Comparison of ENCODE assay signal across 35 cellular contexts in genomic region chr13:28837111-28837510, GRCh38. TPM values are rescaled to one million over a fixed set of nuclear protein-coding genes. Genes with fewer than 3 reads are reported as not detected.
"Had no signal": no experiment of that assay in that cellular context is flagged by ENCODE, and none has a peak within 500 bp of the region (broad histone marks: within the 10 kb centered on the region; RNA-seq: fewer than 3 reads in every experiment).

No MANE protein-coding gene starts in this region.

- H3K4me1 Mint-ChIP-seq: activated B cell treated with CpG ODN at 0.5 μM for 24 hours; activated naive CD8-positive, alpha-beta T cell treated with anti-CD3 and anti-CD28 coated beads for 36 hours; activated T-helper 17 cell treated with anti-CD3 and anti-CD28 coated beads, Interleukin-2, amount 50 U/mL, for 72 hours had no signal

- H3K36me3 Mint-ChIP-seq: activated CD4-positive, alpha-beta memory T cell treated with anti-CD3 and anti-CD28 coated beads for 36 hours; activated naive CD4-positive, alpha-beta T cell treated with anti-CD3 and anti-CD28 coated beads, Interleukin-2, amount 50 U/mL, for 72 hours; activated naive CD8-positive, alpha-beta T cell treated with anti-CD3 and anti-CD28 coated beads for 36 hours had no signal

- H3K27me3 ChIP-seq: adrenal gland, body of pancreas, brain microvascular endothelial cell, breast epithelium had no signal

- H3K27ac Mint-ChIP-seq: activated B cell treated with CpG ODN at 0.5 μM for 24 hours; activated CD4-positive, alpha-beta memory T cell treated with anti-CD3 and anti-CD28 coated beads for 36 hours; activated CD8-positive, alpha-beta T cell treated with anti-CD3 and anti-CD28 coated beads for 36 hours; activated naive CD4-positive, alpha-beta T cell treated with anti-CD3 and anti-CD28 coated beads for 36 hours; activated naive CD4-positive, alpha-beta T cell treated with anti-CD3 and anti-CD28 coated beads, Interleukin-2, amount 50 U/mL, for 72 hours; activated naive CD8-positive, alpha-beta T cell treated with anti-CD3 and anti-CD28 coated beads for 36 hours; activated T-cell treated with anti-CD3 and anti-CD28 coated beads, Interleukin-2, amount 50 U/mL, for 72 hours; activated T-helper 1 cell treated with anti-CD3 and anti-CD28 coated beads, Interleukin-12 subunit alpha, Interleukin-12 subunit beta, Interleukin-2, Interleukin-4 antibody, amounts not matched to agents 30 ng/mL and 10 ng/mL and 1 ng/mL, durations not matched to agents 14 hours and 24 hours and 36 hours; activated T-helper 17 cell treated with anti-CD3 and anti-CD28 coated beads, Interleukin-2, amount 50 U/mL, for 72 hours; T-helper 1 cell treated with Interleukin-12 subunit alpha and Interleukin-12 subunit beta and Interleukin-4 antibody, amounts not matched to agents 30 μg/mL and 1 μg/mL, for 36 hours; T-helper 2 cell treated with Interferon-gamma antibody and Interleukin-4, amounts not matched to agents 5 μg/mL and 100 μg/mL, for 36 hours had no signal

- H3K4me3 ChIP-seq: adrenal gland, body of pancreas, breast epithelium had no signal

- H3K9me3 ChIP-seq: adrenal gland, body of pancreas had no signal

- H3K4me3 Mint-ChIP-seq: activated B cell treated with CpG ODN at 0.5 μM for 24 hours; activated CD4-positive, alpha-beta memory T cell treated with anti-CD3 and anti-CD28 coated beads for 36 hours; activated CD8-positive, alpha-beta T cell treated with anti-CD3 and anti-CD28 coated beads for 36 hours; activated naive CD4-positive, alpha-beta T cell treated with anti-CD3 and anti-CD28 coated beads for 36 hours; activated naive CD8-positive, alpha-beta T cell treated with anti-CD3 and anti-CD28 coated beads for 36 hours; activated T-cell treated with anti-CD3 and anti-CD28 coated beads, Interleukin-2, amount 50 U/mL, for 4 hours; activated T-cell treated with anti-CD3 and anti-CD28 coated beads, Interleukin-2, amount 50 U/mL, for 72 hours; activated T-helper 1 cell treated with anti-CD3 and anti-CD28 coated beads, Interleukin-12 subunit alpha, Interleukin-12 subunit beta, Interleukin-2, Interleukin-4 antibody, amounts not matched to agents 30 ng/mL and 10 ng/mL and 1 ng/mL, durations not matched to agents 14 hours and 24 hours and 36 hours; activated T-helper 17 cell treated with anti-CD3 and anti-CD28 coated beads, Interleukin-2, amount 50 U/mL, for 72 hours; T-helper 1 cell treated with Interleukin-12 subunit alpha and Interleukin-12 subunit beta and Interleukin-4 antibody, amounts not matched to agents 30 μg/mL and 1 μg/mL, for 36 hours; T-helper 2 cell treated with Interferon-gamma antibody and Interleukin-4, amounts not matched to agents 5 μg/mL and 100 μg/mL, for 36 hours had no signal

- H3K4me1 ChIP-seq: adrenal gland, body of pancreas, breast epithelium had no signal

- H3K36me3 ChIP-seq: adrenal gland, brain microvascular endothelial cell, breast epithelium had no signal

- H3K27ac ChIP-seq: adrenal gland, body of pancreas, brain microvascular endothelial cell, breast epithelium, VCaP had no signal

- DNase-seq: activated B cell treated with CpG ODN at 0.5 μM for 24 hours; activated CD4-positive, alpha-beta memory T cell treated with anti-CD3 and anti-CD28 coated beads for 36 hours; activated CD4-positive, alpha-beta T cell treated with anti-CD3 and anti-CD28 coated beads for 48 hours; activated CD4-positive, alpha-beta T cell treated with anti-CD3 and anti-CD28 coated beads, Interleukin-2, amount 50 U/mL, for 1 hour; activated CD4-positive, alpha-beta T cell treated with anti-CD3 and anti-CD28 coated beads, Interleukin-2, amount 50 U/mL, for 4 hours; activated CD4-positive, CD25-positive, alpha-beta regulatory T cell treated with anti-CD3 and anti-CD28 coated beads, Interleukin-2, amount 50 U/mL, for 72 hours; activated CD8-positive, alpha-beta memory T cell treated with anti-CD3 and anti-CD28 coated beads, Interleukin-2, amount 50 U/mL, for 4 hours; activated CD8-positive, alpha-beta T cell treated with anti-CD3 and anti-CD28 coated beads for 36 hours; activated effector memory CD4-positive, alpha-beta T cell treated with anti-CD3 and anti-CD28 coated beads, Interleukin-2, amount 50 U/mL, for 16 hours; activated gamma-delta T cell treated with Interleukin-2 at 50 U/mL for 16 hours; activated naive CD4-positive, alpha-beta T cell; activated naive CD4-positive, alpha-beta T cell treated with anti-CD3 and anti-CD28 coated beads for 36 hours; activated naive CD4-positive, alpha-beta T cell treated with anti-CD3 and anti-CD28 coated beads, Interleukin-2, amount 50 U/mL, for 16 hours; activated naive CD8-positive, alpha-beta T cell treated with anti-CD3 and anti-CD28 coated beads for 36 hours; activated T-cell treated with anti-CD3 and anti-CD28 coated beads for 4 hours; activated T-cell treated with anti-CD3 and anti-CD28 coated beads, Interleukin-2, amount 50 U/mL, for 1 hour; activated T-cell treated with anti-CD3 and anti-CD28 coated beads, Interleukin-2, amount 50 U/mL, for 4 hours; activated T-cell treated with anti-CD3 and anti-CD28 coated beads, Interleukin-2, amount 50 U/mL, for 72 hours; adrenal gland; amniotic stem cell; aorta; body of pancreas; brain microvascular endothelial cell; central memory CD4-positive, alpha-beta T cell; T-helper 1 cell; T-helper 2 cell; T-helper 9 cell had no signal

- H3K9me3 Mint-ChIP-seq: activated B cell treated with CpG ODN at 0.5 μM for 24 hours; activated CD4-positive, alpha-beta memory T cell treated with anti-CD3 and anti-CD28 coated beads for 36 hours; activated CD8-positive, alpha-beta T cell treated with anti-CD3 and anti-CD28 coated beads for 36 hours; activated naive CD4-positive, alpha-beta T cell treated with anti-CD3 and anti-CD28 coated beads for 36 hours; activated naive CD4-positive, alpha-beta T cell treated with anti-CD3 and anti-CD28 coated beads, Interleukin-2, amount 50 U/mL, for 72 hours; activated naive CD8-positive, alpha-beta T cell treated with anti-CD3 and anti-CD28 coated beads for 36 hours; activated T-cell treated with anti-CD3 and anti-CD28 coated beads, Interleukin-2, amount 50 U/mL, for 4 hours; activated T-cell treated with anti-CD3 and anti-CD28 coated beads, Interleukin-2, amount 50 U/mL, for 72 hours; activated T-helper 1 cell treated with anti-CD3 and anti-CD28 coated beads, Interleukin-12 subunit alpha, Interleukin-12 subunit beta, Interleukin-2, Interleukin-4 antibody, amounts not matched to agents 30 ng/mL and 10 ng/mL and 1 ng/mL, durations not matched to agents 14 hours and 24 hours and 36 hours; activated T-helper 17 cell treated with anti-CD3 and anti-CD28 coated beads, Interleukin-2, amount 50 U/mL, for 72 hours; T-helper 1 cell treated with Interleukin-12 subunit alpha and Interleukin-12 subunit beta and Interleukin-4 antibody, amounts not matched to agents 30 μg/mL and 1 μg/mL, for 36 hours; T-helper 2 cell treated with Interferon-gamma antibody and Interleukin-4, amounts not matched to agents 5 μg/mL and 100 μg/mL, for 36 hours had no signal

RNA-seq across cellular contexts. Expression of gene MTUS2, which starts 17.0 kb away (rescaled TPM):
- total RNA-seq: activated B cell treated with CpG ODN at 0.5 μM for 24 hours; activated CD4-positive, alpha-beta memory T cell treated with anti-CD3 and anti-CD28 coated beads for 36 hours; activated CD8-positive, alpha-beta memory T cell treated with anti-CD3 and anti-CD28 coated beads for 36 hours; activated CD8-positive, alpha-beta T cell treated with anti-CD3 and anti-CD28 coated beads for 36 hours; activated naive CD4-positive, alpha-beta T cell treated with anti-CD3 and anti-CD28 coated beads for 36 hours; activated naive CD4-positive, alpha-beta T cell treated with anti-CD3 and anti-CD28 coated beads, Interleukin-2, amount 50 U/mL, for 72 hours; activated naive CD8-positive, alpha-beta T cell treated with anti-CD3 and anti-CD28 coated beads for 36 hours; activated T-cell treated with anti-CD3 and anti-CD28 coated beads, Interleukin-2, amount 50 U/mL, for 4 hours; activated T-helper 1 cell treated with anti-CD3 and anti-CD28 coated beads, Interleukin-12 subunit alpha, Interleukin-12 subunit beta, Interleukin-2, Interleukin-4 antibody, amounts not matched to agents 30 ng/mL and 10 ng/mL and 1 ng/mL, durations not matched to agents 14 hours and 24 hours and 36 hours had no signal
